ENCODE assay signal across 1 cellular context in the genomic region with DNA sequence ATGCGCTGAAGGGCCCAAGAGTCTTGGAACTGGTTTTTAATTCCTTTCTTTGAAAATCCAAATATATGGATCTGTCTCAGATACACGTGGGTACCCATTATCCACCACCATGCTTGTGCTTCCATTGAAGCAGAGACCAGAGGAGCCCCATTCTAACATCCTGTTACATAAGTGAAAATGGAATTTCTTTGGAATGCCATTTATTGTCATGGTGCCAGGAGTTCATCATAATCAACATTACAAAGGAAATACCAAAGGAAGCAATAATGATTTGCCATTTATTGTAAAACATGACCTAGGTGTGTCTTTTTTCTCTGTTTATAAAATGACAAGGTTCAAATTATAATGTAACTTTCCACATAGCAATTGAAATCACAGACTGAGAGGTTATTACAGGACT.
TF ChIP-seq lines count a peak whose summit lies in the region.

No MANE protein-coding gene starts in this region.

TF ChIP-seq in GM23338, 12 proteins besides CTCF, POLR2A, EP300 and RAD21 (continued from another document):
- TF ChIP-seq, protein P1, sequence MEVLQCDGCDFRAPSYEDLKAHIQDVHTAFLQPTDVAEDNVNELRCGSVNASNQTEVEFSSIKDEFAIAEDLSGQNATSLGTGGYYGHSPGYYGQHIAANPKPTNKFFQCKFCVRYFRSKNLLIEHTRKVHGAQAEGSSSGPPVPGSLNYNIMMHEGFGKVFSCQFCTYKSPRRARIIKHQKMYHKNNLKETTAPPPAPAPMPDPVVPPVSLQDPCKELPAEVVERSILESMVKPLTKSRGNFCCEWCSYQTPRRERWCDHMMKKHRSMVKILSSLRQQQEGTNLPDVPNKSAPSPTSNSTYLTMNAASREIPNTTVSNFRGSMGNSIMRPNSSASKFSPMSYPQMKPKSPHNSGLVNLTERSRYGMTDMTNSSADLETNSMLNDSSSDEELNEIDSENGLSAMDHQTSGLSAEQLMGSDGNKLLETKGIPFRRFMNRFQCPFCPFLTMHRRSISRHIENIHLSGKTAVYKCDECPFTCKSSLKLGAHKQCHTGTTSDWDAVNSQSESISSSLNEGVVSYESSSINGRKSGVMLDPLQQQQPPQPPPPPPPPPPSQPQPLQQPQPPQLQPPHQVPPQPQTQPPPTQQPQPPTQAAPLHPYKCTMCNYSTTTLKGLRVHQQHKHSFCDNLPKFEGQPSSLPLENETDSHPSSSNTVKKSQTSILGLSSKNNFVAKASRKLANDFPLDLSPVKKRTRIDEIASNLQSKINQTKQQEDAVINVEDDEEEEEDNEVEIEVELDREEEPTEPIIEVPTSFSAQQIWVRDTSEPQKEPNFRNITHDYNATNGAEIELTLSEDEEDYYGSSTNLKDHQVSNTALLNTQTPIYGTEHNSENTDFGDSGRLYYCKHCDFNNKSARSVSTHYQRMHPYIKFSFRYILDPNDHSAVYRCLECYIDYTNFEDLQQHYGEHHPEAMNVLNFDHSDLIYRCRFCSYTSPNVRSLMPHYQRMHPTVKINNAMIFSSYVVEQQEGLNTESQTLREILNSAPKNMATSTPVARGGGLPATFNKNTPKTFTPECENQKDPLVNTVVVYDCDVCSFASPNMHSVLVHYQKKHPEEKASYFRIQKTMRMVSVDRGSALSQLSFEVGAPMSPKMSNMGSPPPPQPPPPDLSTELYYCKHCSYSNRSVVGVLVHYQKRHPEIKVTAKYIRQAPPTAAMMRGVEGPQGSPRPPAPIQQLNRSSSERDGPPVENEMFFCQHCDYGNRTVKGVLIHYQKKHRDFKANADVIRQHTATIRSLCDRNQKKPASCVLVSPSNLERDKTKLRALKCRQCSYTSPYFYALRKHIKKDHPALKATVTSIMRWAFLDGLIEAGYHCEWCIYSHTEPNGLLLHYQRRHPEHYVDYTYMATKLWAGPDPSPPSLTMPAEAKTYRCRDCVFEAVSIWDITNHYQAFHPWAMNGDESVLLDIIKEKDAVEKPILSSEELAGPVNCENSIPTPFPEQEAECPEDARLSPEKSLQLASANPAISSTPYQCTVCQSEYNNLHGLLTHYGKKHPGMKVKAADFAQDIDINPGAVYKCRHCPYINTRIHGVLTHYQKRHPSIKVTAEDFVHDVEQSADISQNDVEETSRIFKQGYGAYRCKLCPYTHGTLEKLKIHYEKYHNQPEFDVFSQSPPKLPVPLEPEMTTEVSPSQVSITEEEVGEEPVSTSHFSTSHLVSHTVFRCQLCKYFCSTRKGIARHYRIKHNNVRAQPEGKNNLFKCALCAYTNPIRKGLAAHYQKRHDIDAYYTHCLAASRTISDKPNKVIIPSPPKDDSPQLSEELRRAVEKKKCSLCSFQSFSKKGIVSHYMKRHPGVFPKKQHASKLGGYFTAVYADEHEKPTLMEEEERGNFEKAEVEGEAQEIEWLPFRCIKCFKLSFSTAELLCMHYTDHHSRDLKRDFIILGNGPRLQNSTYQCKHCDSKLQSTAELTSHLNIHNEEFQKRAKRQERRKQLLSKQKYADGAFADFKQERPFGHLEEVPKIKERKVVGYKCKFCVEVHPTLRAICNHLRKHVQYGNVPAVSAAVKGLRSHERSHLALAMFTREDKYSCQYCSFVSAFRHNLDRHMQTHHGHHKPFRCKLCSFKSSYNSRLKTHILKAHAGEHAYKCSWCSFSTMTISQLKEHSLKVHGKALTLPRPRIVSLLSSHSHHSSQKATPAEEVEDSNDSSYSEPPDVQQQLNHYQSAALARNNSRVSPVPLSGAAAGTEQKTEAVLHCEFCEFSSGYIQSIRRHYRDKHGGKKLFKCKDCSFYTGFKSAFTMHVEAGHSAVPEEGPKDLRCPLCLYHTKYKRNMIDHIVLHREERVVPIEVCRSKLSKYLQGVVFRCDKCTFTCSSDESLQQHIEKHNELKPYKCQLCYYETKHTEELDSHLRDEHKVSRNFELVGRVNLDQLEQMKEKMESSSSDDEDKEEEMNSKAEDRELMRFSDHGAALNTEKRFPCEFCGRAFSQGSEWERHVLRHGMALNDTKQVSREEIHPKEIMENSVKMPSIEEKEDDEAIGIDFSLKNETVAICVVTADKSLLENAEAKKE (CRISPR knock-in tag; IDR thresholded peaks at IDR 0.05) = no peak
- TF ChIP-seq CREB1 (CRISPR knock-in tag; IDR thresholded peaks at IDR 0.05; ENCODE audit: low read depth) = no peak
- TF ChIP-seq, protein P2, sequence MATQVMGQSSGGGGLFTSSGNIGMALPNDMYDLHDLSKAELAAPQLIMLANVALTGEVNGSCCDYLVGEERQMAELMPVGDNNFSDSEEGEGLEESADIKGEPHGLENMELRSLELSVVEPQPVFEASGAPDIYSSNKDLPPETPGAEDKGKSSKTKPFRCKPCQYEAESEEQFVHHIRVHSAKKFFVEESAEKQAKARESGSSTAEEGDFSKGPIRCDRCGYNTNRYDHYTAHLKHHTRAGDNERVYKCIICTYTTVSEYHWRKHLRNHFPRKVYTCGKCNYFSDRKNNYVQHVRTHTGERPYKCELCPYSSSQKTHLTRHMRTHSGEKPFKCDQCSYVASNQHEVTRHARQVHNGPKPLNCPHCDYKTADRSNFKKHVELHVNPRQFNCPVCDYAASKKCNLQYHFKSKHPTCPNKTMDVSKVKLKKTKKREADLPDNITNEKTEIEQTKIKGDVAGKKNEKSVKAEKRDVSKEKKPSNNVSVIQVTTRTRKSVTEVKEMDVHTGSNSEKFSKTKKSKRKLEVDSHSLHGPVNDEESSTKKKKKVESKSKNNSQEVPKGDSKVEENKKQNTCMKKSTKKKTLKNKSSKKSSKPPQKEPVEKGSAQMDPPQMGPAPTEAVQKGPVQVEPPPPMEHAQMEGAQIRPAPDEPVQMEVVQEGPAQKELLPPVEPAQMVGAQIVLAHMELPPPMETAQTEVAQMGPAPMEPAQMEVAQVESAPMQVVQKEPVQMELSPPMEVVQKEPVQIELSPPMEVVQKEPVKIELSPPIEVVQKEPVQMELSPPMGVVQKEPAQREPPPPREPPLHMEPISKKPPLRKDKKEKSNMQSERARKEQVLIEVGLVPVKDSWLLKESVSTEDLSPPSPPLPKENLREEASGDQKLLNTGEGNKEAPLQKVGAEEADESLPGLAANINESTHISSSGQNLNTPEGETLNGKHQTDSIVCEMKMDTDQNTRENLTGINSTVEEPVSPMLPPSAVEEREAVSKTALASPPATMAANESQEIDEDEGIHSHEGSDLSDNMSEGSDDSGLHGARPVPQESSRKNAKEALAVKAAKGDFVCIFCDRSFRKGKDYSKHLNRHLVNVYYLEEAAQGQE (IDR thresholded peaks at IDR 0.05; ENCODE audit: unreplicated experiment) = no peak
